1 cellular context compared by ENCODE assay signal in genomic region chr16:70740919-70741778, GRCh38.
A peak's percentile ranks its signal among the peaks of the same experiment; 100 is the strongest.
TF ChIP-seq lines count a peak whose summit lies in the region.

No MANE protein-coding gene starts in this region.

TF ChIP-seq in HepG2, 621 proteins besides CTCF, POLR2A, EP300 and RAD21 (continued from another document):
- 0 out of 2 replicates have a peak, but pooled peaks have one; percentile 11 for TF ChIP-seq DZIP1 (CRISPR knock-in tag; IDR thresholded peaks at IDR 0.05)
- TF ChIP-seq DR1 (CRISPR knock-in tag; IDR thresholded peaks at IDR 0.05), result 0 out of 2 replicates have a peak, but pooled peaks have one; percentile 21
